In genomic region chr12:2271961-2272360, GRCh38 we compare ENCODE assay signal across 1 cellular context.
TF ChIP-seq lines count a peak whose summit lies in the region.

No MANE protein-coding gene starts in this region.

TF ChIP-seq in IMR-90, 13 proteins besides CTCF, POLR2A, EP300 and RAD21:
- TF ChIP-seq MAFK (IDR thresholded peaks at IDR 0.05; ENCODE audit: low read depth, low read length) (no peak), CEBPB (IDR thresholded peaks at IDR 0.05; ENCODE audit: low read depth, low read length) (no peak), NFE2L2 (IDR thresholded peaks at IDR 0.05; ENCODE audit: low read depth, low read length) (no peak), MAZ (IDR thresholded peaks at IDR 0.05; ENCODE audit: borderline replicate concordance, low read depth, low read length) (no peak), FOS (IDR thresholded peaks at IDR 0.05; ENCODE audit: low read depth, low read length) (no peak), SMC3 (IDR thresholded peaks at IDR 0.05; ENCODE audit: low read depth, low read length) (no peak), USF2 (IDR thresholded peaks at IDR 0.05; ENCODE audit: low read depth, low read length) (no peak), MXI1 (IDR thresholded peaks at IDR 0.05; ENCODE audit: borderline replicate concordance, low read depth, low read length) (no peak)
